In the genomic region with DNA sequence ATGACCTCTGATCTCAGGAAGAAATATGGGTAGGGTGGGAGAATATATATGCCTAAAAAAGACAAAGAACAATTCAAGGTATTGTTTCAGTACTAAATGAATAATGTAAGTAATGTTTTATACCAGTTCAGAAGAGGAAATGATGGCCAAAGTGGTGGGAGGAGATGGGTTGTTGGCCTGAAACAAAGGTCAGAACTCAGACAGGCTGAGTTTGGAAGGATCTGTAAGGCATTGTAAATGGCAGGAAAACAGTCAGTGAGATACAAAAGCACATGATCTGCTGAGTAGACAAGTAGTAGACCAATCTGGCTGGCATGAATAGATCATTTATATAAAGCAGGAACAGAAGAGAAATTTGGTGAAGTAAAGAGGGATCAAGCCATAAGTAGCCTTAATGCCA, we compare ENCODE assay signal across 19 cellular contexts.
DNase-seq lines count a peak whose midpoint lies in the region; ATAC-seq, FAIRE-seq and TF ChIP-seq lines count a peak whose summit lies in the region.
"Had no signal": no experiment of that assay in that cellular context is flagged by ENCODE, and none has a peak within 500 bp of the region (broad histone marks: within the 10 kb centered on the region; RNA-seq: fewer than 3 reads in every experiment).

No MANE protein-coding gene starts in this region.

- no TSS peak for BruUV-seq in K562 (replicated peaks; lab: Mats Ljungman, UMichigan)

- no peaks in the 10 kb centered on the region for H3K4me1 ChIP-seq in A549
- no peaks in the 10 kb centered on the region for H3K4me1 ChIP-seq in K562 (replicated peaks in 1 of 2; ENCODE audit: control insufficient read depth in 2 of 2, insufficient read depth in 2 of 2, low read length in 2 of 2)
- H3K4me1 ChIP-seq: Caco-2 had no signal

- no peak overlapping the region for H3K9ac ChIP-seq in K562 (ENCODE audit: insufficient read depth in 1 of 2, low read depth in 2 of 2, low read length in 2 of 2)

- no peaks in the 10 kb centered on the region for H3K27me3 ChIP-seq in K562 (ENCODE audit: control insufficient read depth in 2 of 2, insufficient read depth in 2 of 2, low read length in 2 of 2)

- TF ChIP-seq EP300 in A549 (IDR thresholded peaks at IDR 0.05) (no peak), K562 (IDR thresholded peaks at IDR 0.05; ENCODE audit: low read length) (no peak)

- no peaks in the 10 kb centered on the region for H4K20me1 ChIP-seq in K562 (replicated peaks; ENCODE audit: control insufficient read depth, insufficient read depth, low read length)

- TF ChIP-seq RAD21 in A549 (conservative IDR thresholded peaks at IDR 0.05 in 1 of 2, IDR thresholded peaks at IDR 0.05 in 1 of 2), result no peak
- TF ChIP-seq RAD21 in K562 (CRISPR knock-in tag; conservative IDR thresholded peaks at IDR 0.05 in 1 of 2, IDR thresholded peaks at IDR 0.05 in 1 of 2), result no peak

- H3K79me2 ChIP-seq in K562 (ENCODE audit: control insufficient read depth, insufficient read depth, low read length), result no peaks in the 10 kb centered on the region

- POLR2A ChIA-PET in A549 (lab: Yijun Ruan, JAX), result no interaction called here
- POLR2A ChIA-PET in K562 (lab: Yijun Ruan, JAX), result no interaction called here

- ATAC-seq in A549 (no peak), K562 (no peak), HG02623 (IDR thresholded peaks at IDR 0.05; ENCODE audit: unreplicated experiment) (no peak), GM21526 (IDR thresholded peaks at IDR 0.05; ENCODE audit: low FRiP score, unreplicated experiment) (no peak)
- ATAC-seq: GM23338, HCT116 had no signal

- intact Hi-C loops in K562 (cut with micrococcal nuclease), result no loop called here

- CTCF ChIA-PET in A549 (lab: Yijun Ruan, JAX), result no interaction called here
- CTCF ChIA-PET in K562 (lab: Yijun Ruan, JAX; ENCODE audit: low intra/inter-chr PET ratio), result no interaction called here

- TF ChIP-seq CTCF in A549 (IDR thresholded peaks at IDR 0.05) (no peak), K562 (IDR thresholded peaks at IDR 0.05 in 2 of 3, conservative IDR thresholded peaks at IDR 0.05 in 1 of 3; ENCODE audit: insufficient read depth in 2 of 3, low read depth in 1 of 3, low read length in 3 of 3) (no peak)

- no peaks in the 10 kb centered on the region for H3K9me3 ChIP-seq in A549
- H3K9me3 ChIP-seq in K562 (replicated peaks; ENCODE audit: control insufficient read depth, insufficient read depth, low read depth, low read length), result no peaks in the 10 kb centered on the region
- H3K9me3 ChIP-seq: Caco-2 had no signal

- H3K27ac ChIP-seq in A549, result no peak overlapping the region
- H3K27ac ChIP-seq in K562 (ENCODE audit: extremely low read depth, low read depth, low read length), result no peak overlapping the region

- H3K36me3 ChIP-seq in K562 (ENCODE audit: control insufficient read depth, insufficient read depth, low read length), result no peaks in the 10 kb centered on the region

- TF ChIP-seq POLR2A in A549 (IDR thresholded peaks at IDR 0.05; ENCODE audit: low read length) (no peak), GM12891 (IDR thresholded peaks at IDR 0.05; ENCODE audit: low read depth, low read length) (no peak), K562 (conservative IDR thresholded peaks at IDR 0.05) (no peak)

- no peak overlapping the region for H2AFZ ChIP-seq in K562 (ENCODE audit: low read depth, low read length)
- H2AFZ ChIP-seq: GM23338 had no signal

- H3K4me2 ChIP-seq in A549 (no peak overlapping the region), K562 (ENCODE audit: insufficient read depth, low read length) (no peak overlapping the region)
- H3K4me2 ChIP-seq: GM23338 had no signal

- H3K9me1 ChIP-seq in K562 (ENCODE audit: control insufficient read depth, insufficient read depth, low read length), result no peaks in the 10 kb centered on the region

- no peak for DNase-seq in A549 (ENCODE audit: low read depth in 1 of 2, low spot score in 1 of 2)
- no peak for DNase-seq in GM12891 (ENCODE audit: insufficient read length, low spot score)
- DNase-seq in K562 (ENCODE audit: extremely low read depth in 1 of 4, low spot score in 3 of 4), result no peak
- peak; percentile 11 to 41 for DNase-seq in lung microvascular endothelial cell (ENCODE audit: low read depth in 2 of 2)
- no peak for DNase-seq in NCI-H345 treated with DMSO at 0.1 percent for 48 hours (lab: John Stamatoyannopoulos, UW; ENCODE audit: unreplicated experiment)
- DNase-seq in NCI-H446 treated with DMSO at 0.1 percent for 48 hours (lab: John Stamatoyannopoulos, UW), result no peak
- DNase-seq: 8988T; C1 segment of cervical spinal cord; Caco-2; CD4-positive, alpha-beta memory T cell; DMS153; DND-41; H9 had no signal

- H3K4me3 ChIP-seq in A549, result no peak overlapping the region
- H3K4me3 ChIP-seq in K562, result no peak overlapping the region
- H3K4me3 ChIP-seq: GM23338 had no signal

- no peak for FAIRE-seq in A549 (lab: Jason Lieb, UNC)
- FAIRE-seq in GM12891 (lab: Jason Lieb, UNC), result peak; percentile 13
- no peak for FAIRE-seq in K562 (lab: Jason Lieb, UNC)
- FAIRE-seq: G401.6, GM19239 had no signal

- in situ Hi-C loops in K562 (cut with MboI), result no loop called here

TF ChIP-seq in A549, 52 proteins besides CTCF, POLR2A, EP300 and RAD21:
- peak; percentile 15 for TF ChIP-seq MAFK (IDR thresholded peaks at IDR 0.05; ENCODE audit: partially characterized antibody)
- TF ChIP-seq, protein P1, sequence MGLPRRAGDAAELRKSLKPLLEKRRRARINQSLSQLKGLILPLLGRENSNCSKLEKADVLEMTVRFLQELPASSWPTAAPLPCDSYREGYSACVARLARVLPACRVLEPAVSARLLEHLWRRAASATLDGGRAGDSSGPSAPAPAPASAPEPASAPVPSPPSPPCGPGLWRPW (IDR thresholded peaks at IDR 0.05), result no peak
TF ChIP-seq in A549: peak in this region for 1.

TF ChIP-seq in GM12891, 5 proteins besides CTCF, POLR2A, EP300 and RAD21:
- no peak for TF ChIP-seq POU2F2 (IDR thresholded peaks at IDR 0.05; ENCODE audit: low read depth, low read length)
- no peak for TF ChIP-seq PAX5 (IDR thresholded peaks at IDR 0.05; ENCODE audit: insufficient read depth, low read length, severe bottlenecking)
- TF ChIP-seq TAF1 (IDR thresholded peaks at IDR 0.05; ENCODE audit: low read depth, low read length), result no peak
- TF ChIP-seq POLR2AphosphoS5 (IDR thresholded peaks at IDR 0.05; ENCODE audit: low read depth, low read length), result no peak
- TF ChIP-seq SPI1 (IDR thresholded peaks at IDR 0.05; ENCODE audit: low read depth, low read length), result no peak

TF ChIP-seq in K562, 482 proteins besides CTCF, POLR2A, EP300 and RAD21:
- TF ChIP-seq KLF1 (tag; IDR thresholded peaks at IDR 0.05) (no peak), ZBTB7A (IDR thresholded peaks at IDR 0.05; ENCODE audit: borderline replicate concordance, control insufficient read depth, low read depth, low read length) (no peak), KLF10 (CRISPR knock-in tag; IDR thresholded peaks at IDR 0.05) (no peak), ZNF316 (IDR thresholded peaks at IDR 0.05) (peak; percentile 34; the same call in 1 of the 2 replicates), NFIX (CRISPR knock-in tag; IDR thresholded peaks at IDR 0.05; ENCODE audit: low read depth) (no peak)

Comparison
In these comparisons a context has a peak if more than half of its experiments do, and no peak if none do; other contexts are left out.
1. DNase-seq: peak in lung microvascular endothelial cell (2 of 2); none in A549 (0 of 2), GM12891 (single experiment), K562 (0 of 4), NCI-H345 treated with DMSO at 0.1 percent for 48 hours (single experiment) and NCI-H446 treated with DMSO at 0.1 percent for 48 hours (single experiment).